Comparison of ENCODE assay signal across 1 cellular context in genomic region chr17:79806863-79807720, GRCh38.
A peak's percentile ranks its signal among the peaks of the same experiment; 100 is the strongest.
TF ChIP-seq lines count a peak whose summit lies in the region.

No MANE protein-coding gene starts in this region.

TF ChIP-seq in HEK293, 187 proteins besides CTCF, POLR2A, EP300 and RAD21 (continued from another document):
- TF ChIP-seq ZSCAN4 (tag by site-specific recombination; IDR thresholded peaks at IDR 0.05), result peak; percentile 70; the same call in 1 of the 2 replicates
- TF ChIP-seq, protein P1, sequence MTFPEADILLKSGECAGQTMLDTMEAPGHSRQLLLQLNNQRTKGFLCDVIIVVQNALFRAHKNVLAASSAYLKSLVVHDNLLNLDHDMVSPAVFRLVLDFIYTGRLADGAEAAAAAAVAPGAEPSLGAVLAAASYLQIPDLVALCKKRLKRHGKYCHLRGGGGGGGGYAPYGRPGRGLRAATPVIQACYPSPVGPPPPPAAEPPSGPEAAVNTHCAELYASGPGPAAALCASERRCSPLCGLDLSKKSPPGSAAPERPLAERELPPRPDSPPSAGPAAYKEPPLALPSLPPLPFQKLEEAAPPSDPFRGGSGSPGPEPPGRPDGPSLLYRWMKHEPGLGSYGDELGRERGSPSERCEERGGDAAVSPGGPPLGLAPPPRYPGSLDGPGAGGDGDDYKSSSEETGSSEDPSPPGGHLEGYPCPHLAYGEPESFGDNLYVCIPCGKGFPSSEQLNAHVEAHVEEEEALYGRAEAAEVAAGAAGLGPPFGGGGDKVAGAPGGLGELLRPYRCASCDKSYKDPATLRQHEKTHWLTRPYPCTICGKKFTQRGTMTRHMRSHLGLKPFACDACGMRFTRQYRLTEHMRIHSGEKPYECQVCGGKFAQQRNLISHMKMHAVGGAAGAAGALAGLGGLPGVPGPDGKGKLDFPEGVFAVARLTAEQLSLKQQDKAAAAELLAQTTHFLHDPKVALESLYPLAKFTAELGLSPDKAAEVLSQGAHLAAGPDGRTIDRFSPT (tag by site-specific recombination; IDR thresholded peaks at IDR 0.05), result peak; percentile 32; the same call in 1 of the 2 replicates
- TF ChIP-seq ZNF335 (tag by site-specific recombination; conservative IDR thresholded peaks at IDR 0.05), result peak; percentile 91
